1 cellular context compared by ENCODE assay signal in the genomic region with DNA sequence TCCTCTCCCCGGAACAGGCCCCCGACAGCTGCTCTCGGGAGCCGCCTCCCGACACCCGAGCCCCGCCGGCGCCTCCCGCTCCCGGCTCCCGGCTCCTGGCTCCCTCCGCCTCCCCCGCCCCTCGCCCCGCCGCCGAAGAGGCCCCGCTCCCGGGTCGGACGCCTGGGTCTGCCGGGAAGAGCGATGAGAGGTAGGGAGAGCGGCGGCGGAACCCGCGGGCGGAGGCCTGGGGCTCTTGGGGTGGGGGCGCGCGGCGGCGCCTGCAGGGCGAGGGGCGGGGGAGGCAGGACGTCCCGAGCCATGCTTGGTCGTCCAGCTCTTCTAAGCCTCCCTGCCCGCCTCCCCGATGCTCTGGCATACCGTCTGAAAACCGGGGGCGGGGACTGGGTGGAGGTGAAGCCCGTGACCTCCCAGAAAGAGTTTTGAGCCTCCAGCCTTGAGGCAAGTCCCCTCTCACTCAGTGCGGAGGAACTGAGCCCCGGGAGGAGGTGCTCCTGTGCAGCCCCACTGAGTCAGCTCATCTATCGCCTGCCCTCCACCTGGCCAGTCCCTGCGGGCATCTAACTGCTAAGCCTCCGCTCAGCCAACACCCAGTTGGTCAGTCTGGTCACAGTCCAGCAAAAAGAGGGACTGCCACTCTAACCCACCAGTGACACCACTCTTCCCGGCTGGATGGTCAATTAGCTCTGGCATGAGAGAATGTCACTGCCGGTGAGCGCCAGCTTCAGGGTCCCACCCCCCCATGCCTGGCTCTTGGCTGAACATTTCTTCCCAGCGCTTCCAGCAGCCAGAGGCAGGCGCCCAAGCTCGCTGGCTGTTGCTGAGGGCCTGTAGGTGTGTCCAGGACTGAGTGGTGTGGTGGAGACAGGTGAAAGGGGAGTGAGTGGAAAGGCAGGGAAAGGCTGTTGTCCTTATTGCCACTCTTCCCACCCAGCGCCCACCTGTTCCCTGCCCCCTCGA.
TF ChIP-seq lines count a peak whose summit lies in the region.

No MANE protein-coding gene starts in this region.

TF ChIP-seq in GM23338, 12 proteins besides CTCF, POLR2A, EP300 and RAD21:
- TF ChIP-seq CREB1 (CRISPR knock-in tag; IDR thresholded peaks at IDR 0.05; ENCODE audit: low read depth) (no peak), EZH2phosphoT487 (IDR thresholded peaks at IDR 0.05; ENCODE audit: unreplicated experiment) (no peak), POLR2AphosphoS5 (IDR thresholded peaks at IDR 0.05; ENCODE audit: low read depth) (peak; percentile 23; the same call in 1 of the 2 replicates)
